ENCODE assay signal across 25 cellular contexts in the genomic region with DNA sequence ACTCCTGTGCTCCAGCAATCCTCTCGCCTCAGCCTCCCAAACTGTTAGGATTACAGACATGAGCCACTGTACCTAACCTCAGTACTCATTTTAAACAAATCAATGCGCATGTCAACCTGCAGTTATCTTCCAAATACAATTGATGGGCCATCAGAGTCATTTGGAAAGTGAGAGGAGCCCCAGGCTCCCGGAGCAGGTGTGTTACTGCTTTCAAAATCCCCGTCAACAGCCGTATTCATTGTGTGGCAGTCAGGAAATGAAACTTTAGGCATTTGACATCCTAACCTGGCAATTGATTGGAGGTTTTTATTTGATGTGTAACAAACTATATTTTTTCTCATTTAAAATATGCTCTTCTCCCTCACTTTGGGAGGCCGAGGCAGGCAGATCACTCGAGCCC.
"Had no signal": no experiment of that assay in that cellular context is flagged by ENCODE, and none has a peak within 500 bp of the region (broad histone marks: within the 10 kb centered on the region; RNA-seq: fewer than 3 reads in every experiment).

No MANE protein-coding gene starts in this region.

- DNase-seq: activated CD4-positive, alpha-beta memory T cell treated with anti-CD3 and anti-CD28 coated beads for 36 hours; activated CD4-positive, alpha-beta T cell treated with anti-CD3 and anti-CD28 coated beads for 36 hours; activated CD4-positive, alpha-beta T cell treated with anti-CD3 and anti-CD28 coated beads, Interleukin-2, amount 10 ng/mL, durations not matched to agents 24 days and 14 days; activated CD4-positive, CD25-positive, alpha-beta regulatory T cell; activated CD4-positive, CD25-positive, alpha-beta regulatory T cell treated with anti-CD3 and anti-CD28 coated beads, Interleukin-2, amount 50 U/mL, for 72 hours; activated CD8-positive, alpha-beta memory T cell treated with anti-CD3 and anti-CD28 coated beads, Interleukin-2, amount 10 ng/mL, durations not matched to agents 7 days and 5 days; activated CD8-positive, alpha-beta memory T cell treated with anti-CD3 and anti-CD28 coated beads, Interleukin-2, amount 50 U/mL, for 4 hours; activated CD8-positive, alpha-beta T cell treated with anti-CD3 and anti-CD28 coated beads, Interleukin-2, amount 10 ng/mL, durations not matched to agents 7 days and 5 days; activated effector memory CD4-positive, alpha-beta T cell treated with anti-CD3 and anti-CD28 coated beads, Interleukin-2, amount 50 U/mL, for 16 hours; activated naive CD4-positive, alpha-beta T cell; activated naive CD4-positive, alpha-beta T cell treated with anti-CD3 and anti-CD28 coated beads, Interleukin-2, amount 10 ng/mL, durations not matched to agents 7 days and 5 days; activated naive CD8-positive, alpha-beta T cell treated with anti-CD3 and anti-CD28 coated beads, Interleukin-2, amount 10 ng/mL, durations not matched to agents 7 days and 5 days; activated T-cell treated with anti-CD3 and anti-CD28 coated beads, Interleukin-2, amount 50 U/mL, for 1 hour; activated T-cell treated with anti-CD3 and anti-CD28 coated beads, Interleukin-2, amount 50 U/mL, for 48 hours; central memory CD4-positive, alpha-beta T cell; cerebellar nuclear complex; colonic mucosa; effector CD8-positive, alpha-beta T cell; esophagus squamous epithelium; foreskin melanocyte; heart right ventricle; hippocampal formation; T1000 had no signal

- ATAC-seq: activated CD4-positive, alpha-beta T cell treated with anti-CD3 and anti-CD28 coated beads for 36 hours; activated CD8-positive, alpha-beta memory T cell treated with anti-CD3 and anti-CD28 coated beads, Interleukin-2, amount 10 ng/mL, durations not matched to agents 7 days and 5 days; activated CD8-positive, alpha-beta T cell treated with anti-CD3 and anti-CD28 coated beads, Interleukin-2, amount 10 ng/mL, durations not matched to agents 7 days and 5 days; activated naive CD4-positive, alpha-beta T cell treated with anti-CD3 and anti-CD28 coated beads, Interleukin-2, amount 50 U/mL, for 72 hours; gastroesophageal sphincter; heart right ventricle had no signal
